ENCODE assay signal across 9 cellular contexts in the genomic region with DNA sequence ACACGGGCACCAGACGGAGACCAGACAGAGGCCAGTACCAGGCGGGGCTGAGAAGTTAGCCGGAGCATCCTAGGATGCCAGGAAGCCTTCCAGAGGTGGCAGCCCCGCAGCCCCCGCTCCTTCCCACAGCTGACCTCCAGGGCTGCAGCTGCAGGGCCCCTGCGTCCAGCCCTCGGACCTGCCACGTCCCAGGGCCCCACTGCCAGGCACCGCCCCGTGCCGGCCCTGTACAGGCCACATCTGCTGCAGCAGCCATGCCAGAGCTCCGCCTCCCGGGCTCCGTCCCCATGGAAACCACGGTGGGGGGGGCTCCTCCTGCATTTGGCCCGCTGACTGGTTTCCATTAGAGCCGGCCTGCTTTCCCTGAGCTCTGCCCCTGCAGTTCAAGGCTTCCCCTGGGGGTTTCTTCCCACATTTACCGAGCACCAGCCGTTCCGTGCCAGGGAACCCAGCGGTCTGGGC.
DNase-seq lines count a peak whose midpoint lies in the region; ATAC-seq and TF ChIP-seq lines count a peak whose summit lies in the region.
"Had no signal": no experiment of that assay in that cellular context is flagged by ENCODE, and none has a peak within 500 bp of the region (broad histone marks: within the 10 kb centered on the region; RNA-seq: fewer than 3 reads in every experiment).

No MANE protein-coding gene starts in this region.

- H3K9ac ChIP-seq in skeletal muscle satellite cell (ENCODE audit: low read depth, low read length), result peak overlapping the region; percentile 99

- no peak overlapping the region for H3K4me3 Mint-ChIP-seq in effector memory CD8-positive, alpha-beta T cell
- no peak overlapping the region for H3K4me3 Mint-ChIP-seq in activated T-cell treated with anti-CD3 and anti-CD28 coated beads, Interleukin-2, amount 50 U/mL, for 4 hours

- ATAC-seq in left ventricle myocardium superior, result peak; percentile 76
- no peak for ATAC-seq in effector memory CD8-positive, alpha-beta T cell (replicated peaks)
- no peak for ATAC-seq in activated T-cell treated with anti-CD3 and anti-CD28 coated beads, Interleukin-2, amount 50 U/mL, for 4 hours

- H3K36me3 ChIP-seq in HEK293 (ENCODE audit: control insufficient read depth in 2 of 2, insufficient read depth in 1 of 2, low read length in 2 of 2), result peaks cover 0 to 21% of the 10 kb centered on the region in 2 experiments; a peak in 1 of 3 replicates
- peaks cover 98% of the 10 kb centered on the region for H3K36me3 ChIP-seq in skeletal muscle satellite cell (ENCODE audit: insufficient read depth, low read length)

- H3K27ac ChIP-seq in HEK293 (ENCODE audit: extremely low read depth, low read depth, low read length), result no peak overlapping the region

- CTCF ChIA-PET in HEK293 (lab: Yijun Ruan, JAX), result interaction anchor here (0.6 to 0.7 kb wide), 3 partner anchors 13 to 208 kb away, joined by 3 to 4 read pairs (median 3); no protein-coding TSS in a partner anchor

- no peaks in the 10 kb centered on the region for H3K27me3 ChIP-seq in skeletal muscle satellite cell (ENCODE audit: control insufficient read depth, insufficient read depth, low read length)

- H3K9me3 ChIP-seq in HEK293 (ENCODE audit: control insufficient read depth, insufficient read depth, low read depth, low read length), result no peaks in the 10 kb centered on the region
- no peaks in the 10 kb centered on the region for H3K9me3 ChIP-seq in skeletal muscle satellite cell (replicated peaks; ENCODE audit: low read length)

- TF ChIP-seq CTCF in HEK293 (tag by site-specific recombination; IDR thresholded peaks at IDR 0.05), result 0 out of 2 replicates have a peak, but pooled peaks have one; percentile 10

- intact Hi-C loops in left ventricle myocardium superior (cut with micrococcal nuclease), result no loop called here

- DNase-seq in amniotic epithelial cell (ENCODE audit: low read depth) (peak; percentile 85), left ventricle myocardium superior (peak; percentile 95), GF-D8 (lab: John Stamatoyannopoulos, UW) (no peak)
- no peak for DNase-seq in effector memory CD8-positive, alpha-beta T cell
- no peak for DNase-seq in activated T-cell treated with anti-CD3 and anti-CD28 coated beads, Interleukin-2, amount 50 U/mL, for 4 hours
- no peak for DNase-seq in activated CD4-positive, alpha-beta T cell treated with anti-CD3 and anti-CD28 coated beads, Interleukin-2, amount 50 U/mL, for 1 hour

- H3K27ac Mint-ChIP-seq in effector memory CD8-positive, alpha-beta T cell, result no peak overlapping the region
- H3K27ac Mint-ChIP-seq: IgD-negative memory B cell had no signal

- POLR2A ChIA-PET in HEK293 (lab: Yijun Ruan, JAX), result interaction anchor here (1.1 to 1.9 kb wide), 2 partner anchors 15 to 80 kb away, joined by 5 read pairs; no protein-coding TSS in a partner anchor

- H3K4me1 ChIP-seq in HEK293 (ENCODE audit: control insufficient read depth, insufficient read depth, low read length), result peaks cover 5% of the 10 kb centered on the region
- H3K4me1 ChIP-seq in skeletal muscle satellite cell (ENCODE audit: control insufficient read depth, insufficient read depth, low read length), result peaks cover 86% of the 10 kb centered on the region

- no peaks in the 10 kb centered on the region for H3K36me3 Mint-ChIP-seq in effector memory CD8-positive, alpha-beta T cell (ENCODE audit: insufficient read depth)
- no peaks in the 10 kb centered on the region for H3K36me3 Mint-ChIP-seq in activated T-cell treated with anti-CD3 and anti-CD28 coated beads, Interleukin-2, amount 50 U/mL, for 4 hours (ENCODE audit: insufficient read depth)
- H3K36me3 Mint-ChIP-seq: IgD-negative memory B cell had no signal

- H3K9me3 Mint-ChIP-seq in effector memory CD8-positive, alpha-beta T cell, result no peaks in the 10 kb centered on the region
- no peaks in the 10 kb centered on the region for H3K9me3 Mint-ChIP-seq in activated T-cell treated with anti-CD3 and anti-CD28 coated beads, Interleukin-2, amount 50 U/mL, for 4 hours
- H3K9me3 Mint-ChIP-seq: IgD-negative memory B cell had no signal

- no peaks in the 10 kb centered on the region for H3K27me3 Mint-ChIP-seq in effector memory CD8-positive, alpha-beta T cell
- no peaks in the 10 kb centered on the region for H3K27me3 Mint-ChIP-seq in activated T-cell treated with anti-CD3 and anti-CD28 coated beads, Interleukin-2, amount 50 U/mL, for 4 hours (ENCODE audit: low read depth)
- H3K27me3 Mint-ChIP-seq: IgD-negative memory B cell had no signal

- peaks cover 0 to 6% of the 10 kb centered on the region in 2 donors for H3K4me1 Mint-ChIP-seq in effector memory CD8-positive, alpha-beta T cell (ENCODE audit: low read depth in 2 of 2)
- peaks cover 2% of the 10 kb centered on the region for H3K4me1 Mint-ChIP-seq in activated T-cell treated with anti-CD3 and anti-CD28 coated beads, Interleukin-2, amount 50 U/mL, for 4 hours (ENCODE audit: low read depth)
- H3K4me1 Mint-ChIP-seq: IgD-negative memory B cell had no signal

- H3K4me3 ChIP-seq in HEK293 (ENCODE audit: low read depth, low read length), result no peak overlapping the region
- H3K4me3 ChIP-seq in skeletal muscle satellite cell (ENCODE audit: low read length), result peak overlapping the region; percentile 98

- H3K4me2 ChIP-seq in skeletal muscle satellite cell (ENCODE audit: low read length), result peak overlapping the region; percentile 99

TF ChIP-seq in HEK293, 187 proteins besides CTCF, POLR2A, EP300 and RAD21 (continues in another document):
- TF ChIP-seq ZNF311 (tag by site-specific recombination; IDR thresholded peaks at IDR 0.05; ENCODE audit: borderline replicate concordance) (no peak), SP7 (tag by site-specific recombination; IDR thresholded peaks at IDR 0.05) (no peak), ZNF837 (tag by site-specific recombination; IDR thresholded peaks at IDR 0.05) (no peak), ZNF341 (tag by site-specific recombination; IDR thresholded peaks at IDR 0.05; ENCODE audit: low read depth) (peak; percentile 43; the same call in 1 of the 2 replicates), ZNF624 (tag by site-specific recombination; IDR thresholded peaks at IDR 0.05) (no peak), ZBTB8A (tag by site-specific recombination; IDR thresholded peaks at IDR 0.05) (peak; percentile 71), ZIC2 (tag by site-specific recombination; IDR thresholded peaks at IDR 0.05) (peak; percentile 23; the same call in 1 of the 2 replicates), GLIS1 (tag by site-specific recombination; IDR thresholded peaks at IDR 0.05) (peak; percentile 35; the same call in 1 of the 2 replicates)
- TF ChIP-seq, protein P1, sequence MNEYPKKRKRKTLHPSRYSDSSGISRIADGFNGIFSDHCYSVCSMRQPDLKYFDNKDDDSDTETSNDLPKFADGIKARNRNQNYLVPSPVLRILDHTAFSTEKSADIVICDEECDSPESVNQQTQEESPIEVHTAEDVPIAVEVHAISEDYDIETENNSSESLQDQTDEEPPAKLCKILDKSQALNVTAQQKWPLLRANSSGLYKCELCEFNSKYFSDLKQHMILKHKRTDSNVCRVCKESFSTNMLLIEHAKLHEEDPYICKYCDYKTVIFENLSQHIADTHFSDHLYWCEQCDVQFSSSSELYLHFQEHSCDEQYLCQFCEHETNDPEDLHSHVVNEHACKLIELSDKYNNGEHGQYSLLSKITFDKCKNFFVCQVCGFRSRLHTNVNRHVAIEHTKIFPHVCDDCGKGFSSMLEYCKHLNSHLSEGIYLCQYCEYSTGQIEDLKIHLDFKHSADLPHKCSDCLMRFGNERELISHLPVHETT (tag by site-specific recombination; IDR thresholded peaks at IDR 0.05), result no peak
- TF ChIP-seq, protein P2, sequence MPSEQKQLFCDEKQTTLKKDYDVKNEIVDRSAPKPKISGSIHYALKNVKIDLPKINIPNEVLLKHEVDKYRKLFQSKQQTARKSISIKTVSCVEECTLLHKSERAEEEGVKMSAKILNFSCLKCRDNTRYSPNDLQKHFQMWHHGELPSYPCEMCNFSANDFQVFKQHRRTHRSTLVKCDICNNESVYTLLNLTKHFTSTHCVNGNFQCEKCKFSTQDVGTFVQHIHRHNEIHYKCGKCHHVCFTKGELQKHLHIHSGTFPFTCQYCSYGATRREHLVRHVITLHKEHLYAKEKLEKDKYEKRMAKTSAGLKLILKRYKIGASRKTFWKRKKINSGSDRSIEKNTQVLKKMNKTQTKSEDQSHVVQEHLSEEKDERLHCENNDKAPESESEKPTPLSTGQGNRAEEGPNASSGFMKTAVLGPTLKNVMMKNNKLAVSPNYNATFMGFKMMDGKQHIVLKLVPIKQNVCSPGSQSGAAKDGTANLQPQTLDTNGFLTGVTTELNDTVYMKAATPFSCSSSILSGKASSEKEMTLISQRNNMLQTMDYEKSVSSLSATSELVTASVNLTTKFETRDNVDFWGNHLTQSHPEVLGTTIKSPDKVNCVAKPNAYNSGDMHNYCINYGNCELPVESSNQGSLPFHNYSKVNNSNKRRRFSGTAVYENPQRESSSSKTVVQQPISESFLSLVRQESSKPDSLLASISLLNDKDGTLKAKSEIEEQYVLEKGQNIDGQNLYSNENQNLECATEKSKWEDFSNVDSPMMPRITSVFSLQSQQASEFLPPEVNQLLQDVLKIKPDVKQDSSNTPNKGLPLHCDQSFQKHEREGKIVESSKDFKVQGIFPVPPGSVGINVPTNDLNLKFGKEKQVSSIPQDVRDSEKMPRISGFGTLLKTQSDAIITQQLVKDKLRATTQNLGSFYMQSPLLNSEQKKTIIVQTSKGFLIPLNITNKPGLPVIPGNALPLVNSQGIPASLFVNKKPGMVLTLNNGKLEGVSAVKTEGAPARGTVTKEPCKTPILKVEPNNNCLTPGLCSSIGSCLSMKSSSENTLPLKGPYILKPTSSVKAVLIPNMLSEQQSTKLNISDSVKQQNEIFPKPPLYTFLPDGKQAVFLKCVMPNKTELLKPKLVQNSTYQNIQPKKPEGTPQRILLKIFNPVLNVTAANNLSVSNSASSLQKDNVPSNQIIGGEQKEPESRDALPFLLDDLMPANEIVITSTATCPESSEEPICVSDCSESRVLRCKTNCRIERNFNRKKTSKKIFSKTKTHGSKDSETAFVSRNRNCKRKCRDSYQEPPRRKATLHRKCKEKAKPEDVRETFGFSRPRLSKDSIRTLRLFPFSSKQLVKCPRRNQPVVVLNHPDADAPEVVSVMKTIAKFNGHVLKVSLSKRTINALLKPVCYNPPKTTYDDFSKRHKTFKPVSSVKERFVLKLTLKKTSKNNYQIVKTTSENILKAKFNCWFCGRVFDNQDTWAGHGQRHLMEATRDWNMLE (tag by site-specific recombination; conservative IDR thresholded peaks at IDR 0.05; ENCODE audit: low read depth), result no peak

Comparison
In these comparisons a context has a peak if more than half of its experiments do, and no peak if none do; other contexts are left out.
1. DNase-seq: peak in amniotic epithelial cell (single experiment) and left ventricle myocardium superior (single experiment); none in effector memory CD8-positive, alpha-beta T cell (0 of 3), activated T-cell treated with anti-CD3 and anti-CD28 coated beads, Interleukin-2, amount 50 U/mL, for 4 hours (single experiment), activated CD4-positive, alpha-beta T cell treated with anti-CD3 and anti-CD28 coated beads, Interleukin-2, amount 50 U/mL, for 1 hour (single experiment) and GF-D8 (single experiment).